ENCODE assay signal across 19 cellular contexts in genomic region chr14:61885203-61885961, GRCh38.
DNase-seq lines count a peak whose midpoint lies in the region; ATAC-seq and TF ChIP-seq lines count a peak whose summit lies in the region.
"Had no signal": no experiment of that assay in that cellular context is flagged by ENCODE, and none has a peak within 500 bp of the region (broad histone marks: within the 10 kb centered on the region; RNA-seq: fewer than 3 reads in every experiment).

No MANE protein-coding gene starts in this region.

- ATAC-seq in GM19455 (IDR thresholded peaks at IDR 0.05; ENCODE audit: unreplicated experiment): no peak
- ATAC-seq: GM23338 had no signal

- H4K20me1 ChIP-seq in BLaER1 (no peaks in the 10 kb centered on the region), PC-9 (ENCODE audit: insufficient read depth) (no peaks in the 10 kb centered on the region)

- no TSS peak for BruUV-seq in PC-9 (replicated peaks; lab: Mats Ljungman, UMichigan)

- no peaks in the 10 kb centered on the region for H3F3A ChIP-seq in PC-9 (ENCODE audit: insufficient read depth, low read depth)

- H3K4me2 ChIP-seq in BLaER1: peak overlapping the region; percentile 72
- 0 out of 2 replicates have a peak overlapping the region, but pooled peaks have one; percentile 23 for H3K4me2 ChIP-seq in PC-9
- H3K4me2 ChIP-seq: GM23338 had no signal

- no peak overlapping the region for H3K4me3 ChIP-seq in BLaER1
- no peak overlapping the region for H3K4me3 ChIP-seq in HEK293 (ENCODE audit: low read depth, low read length)
- no peak overlapping the region for H3K4me3 ChIP-seq in PC-9
- H3K4me3 ChIP-seq in ascending aorta: no peak overlapping the region
- H3K4me3 ChIP-seq: GM23338 had no signal

- H3K27ac ChIP-seq in BLaER1: 0 out of 2 replicates have a peak overlapping the region, but pooled peaks have one; percentile 20
- H3K27ac ChIP-seq in HEK293 (ENCODE audit: extremely low read depth, low read depth, low read length): no peak overlapping the region
- H3K27ac ChIP-seq in PC-9: no peak overlapping the region
- H3K27ac ChIP-seq in ascending aorta: no peak overlapping the region
- H3K27ac ChIP-seq: HL-60 had no signal

- intact Hi-C loops in PC-9 (cut with micrococcal nuclease; ENCODE audit: unreplicated experiment): no loop called here
- intact Hi-C loops in ascending aorta (cut with DNase I): no loop called here

- POLR2A ChIA-PET in HEK293 (lab: Yijun Ruan, JAX) (no interaction called here), PC-9 (lab: Charles Lee; ENCODE audit: unreplicated experiment) (no interaction called here)

- no peaks in the 10 kb centered on the region for H3K79me2 ChIP-seq in PC-9 (ENCODE audit: low read depth)

- H3K27me3 ChIP-seq in BLaER1 (no peaks in the 10 kb centered on the region), PC-9 (ENCODE audit: insufficient read depth, low read depth) (no peaks in the 10 kb centered on the region), ascending aorta (no peaks in the 10 kb centered on the region)

- H3K4me1 ChIP-seq in BLaER1 (peaks cover 64% of the 10 kb centered on the region), HEK293 (ENCODE audit: control insufficient read depth, insufficient read depth, low read length) (no peaks in the 10 kb centered on the region), PC-9 (replicated peaks; ENCODE audit: insufficient read depth) (peaks cover 18% of the 10 kb centered on the region), ascending aorta (no peaks in the 10 kb centered on the region)

- H3K9me3 ChIP-seq in BLaER1: peaks cover 15% of the 10 kb centered on the region
- H3K9me3 ChIP-seq in HEK293 (ENCODE audit: control insufficient read depth, insufficient read depth, low read depth, low read length): no peaks in the 10 kb centered on the region
- H3K9me3 ChIP-seq in PC-9 (ENCODE audit: insufficient read depth, low read depth): peaks cover 15% of the 10 kb centered on the region; the same call in 1 of the 2 replicates
- H3K9me3 ChIP-seq in ascending aorta: no peaks in the 10 kb centered on the region

- no peak overlapping the region for H3K9ac ChIP-seq in BLaER1

- TF ChIP-seq CTCF in HEK293 (tag by site-specific recombination; IDR thresholded peaks at IDR 0.05) (no peak), PC-9 (conservative IDR thresholded peaks at IDR 0.05) (no peak), ascending aorta (IDR thresholded peaks at IDR 0.05) (no peak)

- CTCF ChIA-PET in HEK293 (lab: Yijun Ruan, JAX) (interaction anchor here (0.8 to 0.9 kb wide), 2 partner anchors 8 to 9 kb away, joined by 3 to 4 read pairs; no protein-coding TSS in a partner anchor), PC-9 (lab: Charles Lee) (interaction anchor here (0.7 kb wide), 1 partner anchor 241 kb away, joined by 5 read pairs; no protein-coding TSS in a partner anchor)

- H3K36me3 ChIP-seq in BLaER1 (no peaks in the 10 kb centered on the region), HEK293 (ENCODE audit: control insufficient read depth in 2 of 2, insufficient read depth in 1 of 2, low read length in 2 of 2) (no peaks in the 10 kb centered on the region), PC-9 (ENCODE audit: low read depth) (no peaks in the 10 kb centered on the region), ascending aorta (no peaks in the 10 kb centered on the region)

- H3K9me2 ChIP-seq in PC-9 (ENCODE audit: insufficient read depth): no peaks in the 10 kb centered on the region

- peak in 1 of 2 experiments; percentile 58 for DNase-seq in PC-9
- no peak for DNase-seq in DMS79 (lab: John Stamatoyannopoulos, UW)
- DNase-seq in activated CD4-positive, alpha-beta T cell treated with anti-CD3 and anti-CD28 coated beads, Interleukin-2, amount 50 U/mL, for 4 hours: no peak
- no peak for DNase-seq in ascending aorta (ENCODE audit: low spot score in 2 of 2)
- DNase-seq: AML-193; C1 segment of cervical spinal cord; CD4-positive, CD25-positive, alpha-beta regulatory T cell; CD8-positive, alpha-beta memory T cell; COR-L47; DMS 273 treated with DMSO at 0.1 percent for 48 hours; DMS53; HCEC 1CT; HFFc6; KBM-7 had no signal

- peak overlapping the region; percentile 55; the same call in 1 of the 2 replicates for H2AFZ ChIP-seq in PC-9
- H2AFZ ChIP-seq: GM23338 had no signal

TF ChIP-seq in HEK293, 187 proteins besides CTCF, POLR2A, EP300 and RAD21:
- TF ChIP-seq ZNF513 (tag by site-specific recombination; IDR thresholded peaks at IDR 0.05) (peak; percentile 61), ZNF404 (tag by site-specific recombination; IDR thresholded peaks at IDR 0.05) (no peak), SALL2 (tag by site-specific recombination; IDR thresholded peaks at IDR 0.05; ENCODE audit: borderline replicate concordance) (no peak)
